Comparison of ENCODE assay signal across 1 cellular context in the genomic region with DNA sequence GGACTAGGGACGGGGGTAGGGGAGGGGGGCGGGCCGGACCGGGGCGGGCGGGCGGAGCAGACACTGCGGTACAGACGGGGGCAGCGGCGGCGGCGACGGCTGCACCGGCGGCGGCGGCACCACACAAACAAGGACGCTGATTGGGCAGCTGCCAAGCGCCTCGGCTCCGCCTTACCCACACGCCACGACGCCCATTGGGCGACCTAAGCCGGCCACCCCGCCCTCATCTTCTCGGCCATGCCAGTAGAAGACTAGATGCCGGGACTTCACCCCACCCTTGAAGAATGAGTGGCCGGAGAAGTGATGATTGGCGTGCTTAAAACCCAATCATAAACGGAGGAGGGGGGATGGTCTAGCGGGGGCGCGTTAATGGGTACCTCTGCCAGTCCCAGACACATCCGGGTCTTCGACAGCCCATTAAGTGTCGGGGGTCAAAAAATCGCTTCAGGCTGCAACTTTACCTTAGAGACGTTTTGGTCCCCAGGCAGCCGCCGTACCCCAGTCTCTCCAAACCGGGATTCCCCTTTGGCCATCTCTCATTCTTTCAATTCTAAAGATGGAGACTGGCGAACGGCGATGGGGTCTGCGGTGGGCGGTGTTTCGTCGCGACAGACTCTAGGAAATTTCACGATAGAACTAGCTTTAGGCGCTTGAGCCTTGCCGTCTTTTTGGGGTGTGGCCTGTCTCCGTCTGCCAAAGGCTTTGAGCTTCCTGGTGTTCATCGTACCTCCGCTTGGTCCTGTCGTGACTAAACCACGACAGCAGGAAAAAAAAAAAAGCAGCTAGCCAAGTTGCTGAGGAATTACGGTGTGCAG.
A peak's percentile ranks its signal among the peaks of the same experiment; 100 is the strongest.
TF ChIP-seq lines count a peak whose summit lies in the region.

GATAD2B (minus strand) TSS at position 135 of the 815 bp plus-strand sequence. CDS start 94,625 bp downstream, outside the sequence.

TF ChIP-seq in HepG2, 621 proteins besides CTCF, POLR2A, EP300 and RAD21 (continued from another document and continues in another):
- peak; percentile 72; the same call in 1 of the 2 replicates for TF ChIP-seq THAP9 (CRISPR knock-in tag; IDR thresholded peaks at IDR 0.05; ENCODE audit: borderline replicate concordance)
- TF ChIP-seq ZNF331 (CRISPR knock-in tag; IDR thresholded peaks at IDR 0.05) = peak; percentile 70; the same call in 1 of the 2 replicates
- TF ChIP-seq ZNF7 (CRISPR knock-in tag; IDR thresholded peaks at IDR 0.05) = no peak
- peak; percentile 57; the same call in 1 of the 2 replicates for TF ChIP-seq MED1 (CRISPR knock-in tag; IDR thresholded peaks at IDR 0.05)
- peak; percentile 64; the same call in 1 of the 2 replicates for TF ChIP-seq TAF1 (CRISPR knock-in tag; IDR thresholded peaks at IDR 0.05)
- no peak for TF ChIP-seq ZNF256 (CRISPR knock-in tag; conservative IDR thresholded peaks at IDR 0.05)
- TF ChIP-seq ZNF12 (CRISPR knock-in tag; IDR thresholded peaks at IDR 0.05) = no peak
- no peak for TF ChIP-seq BORCS8-MEF2B (CRISPR knock-in tag; IDR thresholded peaks at IDR 0.05)
- TF ChIP-seq ZBTB20 (CRISPR knock-in tag; IDR thresholded peaks at IDR 0.05; ENCODE audit: borderline replicate concordance, low read depth) = 0 out of 2 replicates have a peak, but pooled peaks have one; percentile 44
- no peak for TF ChIP-seq ZNF589 (CRISPR knock-in tag; conservative IDR thresholded peaks at IDR 0.05)
- peak; percentile 87 for TF ChIP-seq SAP130 (CRISPR knock-in tag; IDR thresholded peaks at IDR 0.05; ENCODE audit: low read depth)
- TF ChIP-seq IRF2 (CRISPR knock-in tag; IDR thresholded peaks at IDR 0.05) = peak; percentile 47; the same call in 1 of the 2 replicates
- peak; percentile 65; the same call in 1 of the 2 replicates for TF ChIP-seq MYPOP (CRISPR knock-in tag; IDR thresholded peaks at IDR 0.05)
- TF ChIP-seq, protein P1, sequence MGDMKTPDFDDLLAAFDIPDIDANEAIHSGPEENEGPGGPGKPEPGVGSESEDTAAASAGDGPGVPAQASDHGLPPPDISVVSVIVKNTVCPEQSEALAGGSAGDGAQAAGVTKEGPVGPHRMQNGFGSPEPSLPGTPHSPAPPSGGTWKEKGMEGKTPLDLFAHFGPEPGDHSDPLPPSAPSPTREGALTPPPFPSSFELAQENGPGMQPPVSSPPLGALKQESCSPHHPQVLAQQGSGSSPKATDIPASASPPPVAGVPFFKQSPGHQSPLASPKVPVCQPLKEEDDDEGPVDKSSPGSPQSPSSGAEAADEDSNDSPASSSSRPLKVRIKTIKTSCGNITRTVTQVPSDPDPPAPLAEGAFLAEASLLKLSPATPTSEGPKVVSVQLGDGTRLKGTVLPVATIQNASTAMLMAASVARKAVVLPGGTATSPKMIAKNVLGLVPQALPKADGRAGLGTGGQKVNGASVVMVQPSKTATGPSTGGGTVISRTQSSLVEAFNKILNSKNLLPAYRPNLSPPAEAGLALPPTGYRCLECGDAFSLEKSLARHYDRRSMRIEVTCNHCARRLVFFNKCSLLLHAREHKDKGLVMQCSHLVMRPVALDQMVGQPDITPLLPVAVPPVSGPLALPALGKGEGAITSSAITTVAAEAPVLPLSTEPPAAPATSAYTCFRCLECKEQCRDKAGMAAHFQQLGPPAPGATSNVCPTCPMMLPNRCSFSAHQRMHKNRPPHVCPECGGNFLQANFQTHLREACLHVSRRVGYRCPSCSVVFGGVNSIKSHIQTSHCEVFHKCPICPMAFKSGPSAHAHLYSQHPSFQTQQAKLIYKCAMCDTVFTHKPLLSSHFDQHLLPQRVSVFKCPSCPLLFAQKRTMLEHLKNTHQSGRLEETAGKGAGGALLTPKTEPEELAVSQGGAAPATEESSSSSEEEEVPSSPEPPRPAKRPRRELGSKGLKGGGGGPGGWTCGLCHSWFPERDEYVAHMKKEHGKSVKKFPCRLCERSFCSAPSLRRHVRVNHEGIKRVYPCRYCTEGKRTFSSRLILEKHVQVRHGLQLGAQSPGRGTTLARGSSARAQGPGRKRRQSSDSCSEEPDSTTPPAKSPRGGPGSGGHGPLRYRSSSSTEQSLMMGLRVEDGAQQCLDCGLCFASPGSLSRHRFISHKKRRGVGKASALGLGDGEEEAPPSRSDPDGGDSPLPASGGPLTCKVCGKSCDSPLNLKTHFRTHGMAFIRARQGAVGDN (CRISPR knock-in tag; IDR thresholded peaks at IDR 0.05) = peak; percentile 55
- TF ChIP-seq SRSF4 (IDR thresholded peaks at IDR 0.05; ENCODE audit: low read depth, low read length, poor library complexity, severe bottlenecking) = no peak
- TF ChIP-seq ZFX (CRISPR knock-in tag; IDR thresholded peaks at IDR 0.05; ENCODE audit: low read depth) = peak; percentile 8; the same call in 1 of the 2 replicates
- 0 out of 2 replicates have a peak, but pooled peaks have one; percentile 47 for TF ChIP-seq ARNTL (CRISPR knock-in tag; IDR thresholded peaks at IDR 0.05)
- no peak for TF ChIP-seq GLI4 (CRISPR knock-in tag; IDR thresholded peaks at IDR 0.05; ENCODE audit: borderline replicate concordance)
- TF ChIP-seq ZSCAN29 (CRISPR knock-in tag; conservative IDR thresholded peaks at IDR 0.05) = peak; percentile 86
- TF ChIP-seq PATZ1 (CRISPR knock-in tag; IDR thresholded peaks at IDR 0.05) = peak; percentile 75
- TF ChIP-seq ASH2L (IDR thresholded peaks at IDR 0.05; ENCODE audit: insufficient read length, low read depth, low read length) = peak; percentile 62
- peak; percentile 61; the same call in 1 of the 2 replicates for TF ChIP-seq MXD3 (CRISPR knock-in tag; IDR thresholded peaks at IDR 0.05)
- TF ChIP-seq RARA (CRISPR knock-in tag; IDR thresholded peaks at IDR 0.05) = 0 out of 2 replicates have a peak, but pooled peaks have one; percentile 14
- TF ChIP-seq FOXK1 (CRISPR knock-in tag; IDR thresholded peaks at IDR 0.05; ENCODE audit: borderline replicate concordance, low read depth) = peak; percentile 71; the same call in 1 of the 2 replicates
- TF ChIP-seq, protein P2, sequence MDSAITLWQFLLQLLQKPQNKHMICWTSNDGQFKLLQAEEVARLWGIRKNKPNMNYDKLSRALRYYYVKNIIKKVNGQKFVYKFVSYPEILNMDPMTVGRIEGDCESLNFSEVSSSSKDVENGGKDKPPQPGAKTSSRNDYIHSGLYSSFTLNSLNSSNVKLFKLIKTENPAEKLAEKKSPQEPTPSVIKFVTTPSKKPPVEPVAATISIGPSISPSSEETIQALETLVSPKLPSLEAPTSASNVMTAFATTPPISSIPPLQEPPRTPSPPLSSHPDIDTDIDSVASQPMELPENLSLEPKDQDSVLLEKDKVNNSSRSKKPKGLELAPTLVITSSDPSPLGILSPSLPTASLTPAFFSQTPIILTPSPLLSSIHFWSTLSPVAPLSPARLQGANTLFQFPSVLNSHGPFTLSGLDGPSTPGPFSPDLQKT (CRISPR knock-in tag; IDR thresholded peaks at IDR 0.05; ENCODE audit: borderline replicate concordance) = no peak
- TF ChIP-seq ZNF564 (CRISPR knock-in tag; IDR thresholded peaks at IDR 0.05) = 0 out of 2 replicates have a peak, but pooled peaks have one; percentile 37
- peak; percentile 64; the same call in 1 of the 2 replicates for TF ChIP-seq TBX2 (CRISPR knock-in tag; IDR thresholded peaks at IDR 0.05; ENCODE audit: borderline replicate concordance)
- TF ChIP-seq, protein P3, sequence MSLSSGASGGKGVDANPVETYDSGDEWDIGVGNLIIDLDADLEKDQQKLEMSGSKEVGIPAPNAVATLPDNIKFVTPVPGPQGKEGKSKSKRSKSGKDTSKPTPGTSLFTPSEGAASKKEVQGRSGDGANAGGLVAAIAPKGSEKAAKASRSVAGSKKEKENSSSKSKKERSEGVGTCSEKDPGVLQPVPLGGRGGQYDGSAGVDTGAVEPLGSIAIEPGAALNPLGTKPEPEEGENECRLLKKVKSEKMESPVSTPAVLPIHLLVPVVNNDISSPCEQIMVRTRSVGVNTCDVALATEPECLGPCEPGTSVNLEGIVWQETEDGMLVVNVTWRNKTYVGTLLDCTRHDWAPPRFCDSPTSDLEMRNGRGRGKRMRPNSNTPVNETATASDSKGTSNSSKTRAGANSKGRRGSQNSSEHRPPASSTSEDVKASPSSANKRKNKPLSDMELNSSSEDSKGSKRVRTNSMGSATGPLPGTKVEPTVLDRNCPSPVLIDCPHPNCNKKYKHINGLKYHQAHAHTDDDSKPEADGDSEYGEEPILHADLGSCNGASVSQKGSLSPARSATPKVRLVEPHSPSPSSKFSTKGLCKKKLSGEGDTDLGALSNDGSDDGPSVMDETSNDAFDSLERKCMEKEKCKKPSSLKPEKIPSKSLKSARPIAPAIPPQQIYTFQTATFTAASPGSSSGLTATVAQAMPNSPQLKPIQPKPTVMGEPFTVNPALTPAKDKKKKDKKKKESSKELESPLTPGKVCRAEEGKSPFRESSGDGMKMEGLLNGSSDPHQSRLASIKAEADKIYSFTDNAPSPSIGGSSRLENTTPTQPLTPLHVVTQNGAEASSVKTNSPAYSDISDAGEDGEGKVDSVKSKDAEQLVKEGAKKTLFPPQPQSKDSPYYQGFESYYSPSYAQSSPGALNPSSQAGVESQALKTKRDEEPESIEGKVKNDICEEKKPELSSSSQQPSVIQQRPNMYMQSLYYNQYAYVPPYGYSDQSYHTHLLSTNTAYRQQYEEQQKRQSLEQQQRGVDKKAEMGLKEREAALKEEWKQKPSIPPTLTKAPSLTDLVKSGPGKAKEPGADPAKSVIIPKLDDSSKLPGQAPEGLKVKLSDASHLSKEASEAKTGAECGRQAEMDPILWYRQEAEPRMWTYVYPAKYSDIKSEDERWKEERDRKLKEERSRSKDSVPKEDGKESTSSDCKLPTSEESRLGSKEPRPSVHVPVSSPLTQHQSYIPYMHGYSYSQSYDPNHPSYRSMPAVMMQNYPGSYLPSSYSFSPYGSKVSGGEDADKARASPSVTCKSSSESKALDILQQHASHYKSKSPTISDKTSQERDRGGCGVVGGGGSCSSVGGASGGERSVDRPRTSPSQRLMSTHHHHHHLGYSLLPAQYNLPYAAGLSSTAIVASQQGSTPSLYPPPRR (CRISPR knock-in tag; IDR thresholded peaks at IDR 0.05; ENCODE audit: borderline replicate concordance) = no peak
- TF ChIP-seq, protein P4, sequence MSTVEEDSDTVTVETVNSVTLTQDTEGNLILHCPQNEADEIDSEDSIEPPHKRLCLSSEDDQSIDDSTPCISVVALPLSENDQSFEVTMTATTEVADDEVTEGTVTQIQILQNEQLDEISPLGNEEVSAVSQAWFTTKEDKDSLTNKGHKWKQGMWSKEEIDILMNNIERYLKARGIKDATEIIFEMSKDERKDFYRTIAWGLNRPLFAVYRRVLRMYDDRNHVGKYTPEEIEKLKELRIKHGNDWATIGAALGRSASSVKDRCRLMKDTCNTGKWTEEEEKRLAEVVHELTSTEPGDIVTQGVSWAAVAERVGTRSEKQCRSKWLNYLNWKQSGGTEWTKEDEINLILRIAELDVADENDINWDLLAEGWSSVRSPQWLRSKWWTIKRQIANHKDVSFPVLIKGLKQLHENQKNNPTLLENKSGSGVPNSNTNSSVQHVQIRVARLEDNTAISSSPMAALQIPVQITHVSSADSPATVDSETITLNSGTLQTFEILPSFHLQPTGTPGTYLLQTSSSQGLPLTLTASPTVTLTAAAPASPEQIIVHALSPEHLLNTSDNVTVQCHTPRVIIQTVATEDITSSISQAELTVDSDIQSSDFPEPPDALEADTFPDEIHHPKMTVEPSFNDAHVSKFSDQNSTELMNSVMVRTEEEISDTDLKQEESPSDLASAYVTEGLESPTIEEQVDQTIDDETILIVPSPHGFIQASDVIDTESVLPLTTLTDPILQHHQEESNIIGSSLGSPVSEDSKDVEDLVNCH (CRISPR knock-in tag; IDR thresholded peaks at IDR 0.05) = peak; percentile 99
- 0 out of 2 replicates have a peak, but pooled peaks have one; percentile 39 for TF ChIP-seq ZNF691 (CRISPR knock-in tag; IDR thresholded peaks at IDR 0.05; ENCODE audit: borderline replicate concordance, low read depth)
- peak; percentile 88 for TF ChIP-seq THAP11 (CRISPR knock-in tag; IDR thresholded peaks at IDR 0.05)
